8 cellular contexts compared by ENCODE assay signal in the genomic region with DNA sequence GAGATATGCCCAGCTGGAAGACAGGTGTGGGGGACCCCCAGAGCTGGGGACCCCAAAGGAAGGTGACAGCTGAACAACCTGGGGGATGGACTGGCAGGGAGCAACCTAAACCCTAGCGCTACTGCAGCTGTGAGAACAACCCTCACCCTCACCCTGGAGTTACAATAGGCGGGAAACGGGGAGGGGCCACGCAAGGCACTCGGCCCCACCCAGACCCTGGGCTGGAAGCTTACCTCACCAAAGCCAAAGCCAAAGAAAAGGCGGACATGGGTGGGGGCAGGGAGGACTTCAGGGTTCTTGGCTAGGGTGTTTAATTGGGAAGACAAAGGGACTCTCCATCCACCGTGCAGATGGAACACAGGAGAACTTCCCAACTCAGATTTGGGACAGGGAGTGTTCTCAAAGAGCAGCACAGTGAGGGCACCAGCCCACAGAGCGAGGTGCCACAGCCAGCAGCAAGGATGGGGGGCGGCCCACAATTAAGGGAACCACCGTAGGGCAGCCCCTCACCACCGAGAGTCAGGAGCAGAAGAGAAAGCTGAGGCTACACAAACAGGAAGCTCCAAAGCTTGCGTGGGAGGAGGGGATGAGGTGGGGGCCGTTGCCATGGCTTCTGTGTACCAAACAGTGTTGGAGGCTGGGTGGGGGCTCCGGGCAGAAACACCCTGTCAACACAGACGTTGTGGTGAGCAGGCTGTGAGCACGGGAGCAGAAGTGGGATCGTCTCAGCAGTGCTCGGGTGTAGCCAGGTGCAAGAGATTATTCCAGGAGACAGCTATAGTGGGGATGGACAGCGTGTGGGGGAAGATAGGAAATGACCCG. TPM values are rescaled to one million over a fixed set of nuclear protein-coding genes. Genes with fewer than 3 reads are reported as not detected.
DNase-seq lines count a peak whose midpoint lies in the region; ATAC-seq and TF ChIP-seq lines count a peak whose summit lies in the region.

No MANE protein-coding gene starts in this region.

- ATAC-seq in HG03064 (IDR thresholded peaks at IDR 0.05; ENCODE audit: low read depth, unreplicated experiment) (peak; percentile 33), mucosa of descending colon (peak; percentile 66)

- no peak for TF ChIP-seq CTCF in mucosa of descending colon (IDR thresholded peaks at IDR 0.05)

- no peaks in the 10 kb centered on the region for H3K9me3 ChIP-seq in mucosa of descending colon

- no peaks in the 10 kb centered on the region for H3K36me3 ChIP-seq in mucosa of descending colon (ENCODE audit: low read depth)

- peak; percentile 40 to 42 for DNase-seq in NCI-H446 (lab: John Stamatoyannopoulos, UW)
- DNase-seq in NCI-H446 treated with DMSO at 0.1 percent for 48 hours (lab: John Stamatoyannopoulos, UW): no peak
- peak; percentile 66 to 78 for DNase-seq in NCI-H526 (lab: John Stamatoyannopoulos, UW)
- peak; percentile 71 to 83 for DNase-seq in activated CD4-positive, alpha-beta T cell treated with anti-CD3 and anti-CD28 coated beads, Interleukin-2, amount 50 U/mL, for 48 hours
- DNase-seq in effector CD4-positive, alpha-beta T cell: peak; percentile 93
- DNase-seq in mucosa of descending colon: peak; percentile 89 to 93 (median 92)
- peak; percentile 87 for DNase-seq in stimulated activated CD8-positive, alpha-beta memory T cell treated with anti-CD3 and anti-CD28 coated beads, Interleukin-4, amount 100 ng/mL, for 48 hours

- peaks cover 39% of the 10 kb centered on the region for H3K4me1 ChIP-seq in mucosa of descending colon (ENCODE audit: low read depth)

- H3K4me3 ChIP-seq in mucosa of descending colon: peak overlapping the region; percentile 92

- intact Hi-C loops in mucosa of descending colon (cut with DNase I, micrococcal nuclease): no loop called here

RNA-seq across cellular contexts. Expression of gene TAGLN2, which starts 1.9 kb away (rescaled TPM):
- 100 to 1,000 TPM; 137 to 296 (median 264) TPM for total RNA-seq in mucosa of descending colon

RNA-seq across cellular contexts. Expression of gene IGSF9, which starts 22.0 kb away (rescaled TPM):
- total RNA-seq in mucosa of descending colon: 10 to 100 TPM; 21.5 to 70.8 (median 25.9) TPM

RNA-seq across cellular contexts. Expression of gene CFAP45, which starts 23.4 kb away (rescaled TPM):
- under 1 TPM in 2 of 3 donors, not detected in 1; 0.36 to 0.57 TPM for total RNA-seq in mucosa of descending colon

RNA-seq across cellular contexts. Expression of gene SLAMF9, which starts 30.6 kb away (rescaled TPM):
- total RNA-seq in mucosa of descending colon: not detected
